17 cellular contexts compared by ENCODE assay signal in the genomic region with DNA sequence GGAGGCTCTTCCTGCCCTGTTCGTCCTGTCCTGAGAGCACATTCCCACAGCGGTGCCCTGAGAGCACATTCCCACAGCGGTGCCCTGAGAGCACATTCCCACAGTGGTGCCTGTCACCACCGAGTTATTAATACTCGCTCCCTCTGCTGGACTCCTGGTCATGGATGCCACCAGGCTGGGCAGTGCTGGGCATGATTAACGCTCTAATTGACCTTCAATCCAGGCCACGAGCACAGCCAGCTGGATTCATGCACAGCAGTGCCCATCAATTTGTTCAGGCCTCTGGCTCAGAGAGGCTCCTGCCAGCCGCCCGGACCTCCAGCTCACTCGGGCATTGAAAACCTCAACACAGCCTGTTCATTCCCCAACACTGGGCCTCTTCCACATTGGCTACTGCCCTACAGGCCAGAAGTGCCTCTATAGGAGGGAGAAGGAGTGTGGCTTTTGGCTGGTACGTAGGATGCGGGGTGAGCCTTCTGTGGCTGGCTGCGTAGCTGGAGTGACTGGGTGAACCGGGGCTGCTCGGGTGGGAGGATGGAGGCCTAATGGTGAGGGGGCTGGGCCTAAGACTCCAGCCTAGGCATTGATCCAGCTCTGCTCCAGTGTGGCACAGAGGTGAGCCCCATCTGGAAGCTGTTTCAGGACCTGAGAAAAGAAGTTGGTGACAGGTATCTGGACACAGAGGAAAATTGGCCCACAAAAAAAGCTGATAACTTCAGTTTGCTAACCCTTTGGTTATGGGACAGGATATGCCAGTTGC. TPM values are rescaled to one million over a fixed set of nuclear protein-coding genes. Genes with fewer than 3 reads are reported as not detected.
DNase-seq lines count a peak whose midpoint lies in the region; ATAC-seq and TF ChIP-seq lines count a peak whose summit lies in the region.
"Had no signal": no experiment of that assay in that cellular context is flagged by ENCODE, and none has a peak within 500 bp of the region (broad histone marks: within the 10 kb centered on the region; RNA-seq: fewer than 3 reads in every experiment).

No MANE protein-coding gene starts in this region.

- H3K4ac ChIP-seq in mesendoderm (ENCODE audit: low read depth, low read length), result no peak overlapping the region

- H4K8ac ChIP-seq in mesendoderm (ENCODE audit: low read depth, low read length), result no peak overlapping the region

- no peak overlapping the region for H2AK5ac ChIP-seq in mesendoderm (ENCODE audit: low read length)

- intact Hi-C loops in body of pancreas (cut with DNase I) (no loop called here), heart right ventricle (cut with DNase I) (no loop called here), sigmoid colon (cut with DNase I) (no loop called here)

- no peaks in the 10 kb centered on the region for H3K79me1 ChIP-seq in mesendoderm (ENCODE audit: low read length)

- H3K27me3 ChIP-seq in body of pancreas (no peaks in the 10 kb centered on the region), heart right ventricle (no peaks in the 10 kb centered on the region), mesendoderm (ENCODE audit: insufficient read depth, low read length, poor library complexity) (no peaks in the 10 kb centered on the region), skeletal muscle tissue (ENCODE audit: control insufficient read depth in 3 of 3, insufficient read depth in 3 of 3, low read length in 3 of 3) (no peaks in the 10 kb centered on the region), sigmoid colon (no peaks in the 10 kb centered on the region)
- H3K27me3 ChIP-seq: BE2C had no signal

- no peaks in the 10 kb centered on the region for H3K9me3 ChIP-seq in body of pancreas
- H3K9me3 ChIP-seq in heart right ventricle, result no peaks in the 10 kb centered on the region
- H3K9me3 ChIP-seq in skeletal muscle tissue (ENCODE audit: control insufficient read depth in 3 of 3, low read length in 3 of 3), result no peaks in the 10 kb centered on the region
- H3K9me3 ChIP-seq in sigmoid colon, result no peaks in the 10 kb centered on the region
- H3K9me3 ChIP-seq: BE2C had no signal

- H3K36me3 ChIP-seq in body of pancreas (replicated peaks in 1 of 2; ENCODE audit: insufficient read depth in 1 of 2, low read depth in 2 of 2), result no peaks in the 10 kb centered on the region
- peaks cover 0 to 28% (median 0%) of the 10 kb centered on the region in 9 donors for H3K36me3 ChIP-seq in heart right ventricle
- no peaks in the 10 kb centered on the region for H3K36me3 ChIP-seq in mesendoderm (ENCODE audit: control insufficient read depth, insufficient read depth, low read length)
- H3K36me3 ChIP-seq in skeletal muscle tissue (ENCODE audit: control insufficient read depth in 3 of 3, insufficient read depth in 3 of 3, low read length in 3 of 3), result peaks cover 38 to 43% (median 43%) of the 10 kb centered on the region in 3 donors
- H3K36me3 ChIP-seq in sigmoid colon, result peaks cover 0 to 51% (median 8%) of the 10 kb centered on the region in 4 donors
- H3K36me3 ChIP-seq: BE2C had no signal

- H4K5ac ChIP-seq in mesendoderm (ENCODE audit: low read length), result no peak overlapping the region

- H2BK15ac ChIP-seq in mesendoderm (replicated peaks; ENCODE audit: low read depth), result no peak overlapping the region

- H2BK5ac ChIP-seq in mesendoderm (ENCODE audit: low read length), result no peak overlapping the region

- H2BK120ac ChIP-seq in mesendoderm (ENCODE audit: low read depth, low read length), result no peak overlapping the region

- no peak for TF ChIP-seq EP300 in sigmoid colon (IDR thresholded peaks at IDR 0.05)

- H3K9ac ChIP-seq in mesendoderm (ENCODE audit: low read length), result no peak overlapping the region
- H3K9ac ChIP-seq in skeletal muscle tissue (ENCODE audit: low read depth in 1 of 3, low read length in 3 of 3), result peak overlapping the region; percentile 68 to 84 (median 69)

- H3K4me2 ChIP-seq in mesendoderm (ENCODE audit: low read length), result no peak overlapping the region
- H3K4me2 ChIP-seq: PC-9 had no signal

- H3K56ac ChIP-seq in mesendoderm (ENCODE audit: low read length), result peak overlapping the region; percentile 3

- TF ChIP-seq POLR2A in body of pancreas (IDR thresholded peaks at IDR 0.05) (no peak), sigmoid colon (IDR thresholded peaks at IDR 0.05) (no peak)

- no peak overlapping the region for H3K4me3 ChIP-seq in body of pancreas
- no peak overlapping the region for H3K4me3 ChIP-seq in heart right ventricle
- no peak overlapping the region for H3K4me3 ChIP-seq in mesendoderm (ENCODE audit: low read length)
- peak overlapping the region in 2 of 3 donors; percentile 10 to 29 for H3K4me3 ChIP-seq in skeletal muscle tissue (ENCODE audit: low read length in 3 of 3)
- H3K4me3 ChIP-seq in sigmoid colon, result no peak overlapping the region
- H3K4me3 ChIP-seq: PC-9 had no signal

- H3K79me2 ChIP-seq in mesendoderm (ENCODE audit: control insufficient read depth, insufficient read depth, low read length), result no peaks in the 10 kb centered on the region

- WGBS in body of pancreas, 2 donors, result 62 to 68% methylated on average over 13 to 15 of the region's 15 CpGs
- 45 to 54% methylated on average over 15 of the region's 15 CpGs for WGBS in heart right ventricle, 2 donors
- WGBS in mesendoderm (ENCODE audit: extremely low coverage, insufficient coverage, low lambda C conversion rate), result no CpG with 5 or more reads among the region's 15 CpGs
- WGBS in sigmoid colon, 2 donors, result 89 to 93% methylated on average over 15 of the region's 15 CpGs

- peak in 3 of 4 donors; percentile 40 to 53 (median 51) for DNase-seq in body of pancreas
- DNase-seq in heart right ventricle, result peak; percentile 55 to 60
- no peak for DNase-seq in mesendoderm
- no peak for DNase-seq in sigmoid colon
- DNase-seq in cerebellar cortex (ENCODE audit: low spot score), result no peak
- no peak for DNase-seq in LoVo (ENCODE audit: low spot score)
- DNase-seq: BE2C; CD4-positive, alpha-beta memory T cell; DND-41; GF-D8; KBM-7; NCI-H1105; NCI-H1694 treated with DMSO at 0.1 percent for 48 hours; NCI-H774; PC-9 had no signal

- ATAC-seq in body of pancreas (peak; percentile 57), heart right ventricle (peak; percentile 70 to 89 (median 84))

- TF ChIP-seq CTCF in body of pancreas (IDR thresholded peaks at IDR 0.05) (peak in 4 of 7 experiments; percentile 12 to 26 (median 14)), heart right ventricle (IDR thresholded peaks at IDR 0.05) (peak in 4 of 9 donors; percentile 9 to 29 (median 20)), sigmoid colon (IDR thresholded peaks at IDR 0.05) (no peak)

- H3K27ac ChIP-seq in body of pancreas (peak overlapping the region in 2 of 4 donors; percentile 56 to 65), heart right ventricle (peak overlapping the region; percentile 60 to 94 (median 86)), mesendoderm (ENCODE audit: low read depth, low read length) (no peak overlapping the region), skeletal muscle tissue (ENCODE audit: low read depth, low read length) (peak overlapping the region; percentile 88), sigmoid colon (no peak overlapping the region)
- H3K27ac ChIP-seq: PC-9 had no signal

- no peak overlapping the region for H3K18ac ChIP-seq in mesendoderm (ENCODE audit: low read length)

- H3K4me1 ChIP-seq in body of pancreas, result peaks cover 27% of the 10 kb centered on the region
- H3K4me1 ChIP-seq in heart right ventricle, result peaks cover 24 to 95% (median 72%) of the 10 kb centered on the region in 9 donors
- no peaks in the 10 kb centered on the region for H3K4me1 ChIP-seq in mesendoderm (ENCODE audit: control insufficient read depth, low read depth, low read length)
- H3K4me1 ChIP-seq in skeletal muscle tissue (ENCODE audit: control insufficient read depth in 3 of 3, insufficient read depth in 3 of 3, low read length in 3 of 3), result peaks cover 92 to 95% (median 94%) of the 10 kb centered on the region in 3 donors
- peaks cover 0 to 14% (median 3%) of the 10 kb centered on the region in 4 donors for H3K4me1 ChIP-seq in sigmoid colon
- H3K4me1 ChIP-seq: BE2C had no signal

- no peak overlapping the region for H3K23ac ChIP-seq in mesendoderm (ENCODE audit: low read length)

RNA-seq across cellular contexts. Expression of a gene that starts 9.3 kb away (rescaled TPM):
- total RNA-seq in body of pancreas (not detected), heart right ventricle (10 to 100 TPM; 15.9 to 55.7 (median 27.5) TPM), skeletal muscle tissue (13.6 TPM), sigmoid colon (10 to 100 TPM in 1 of 4 donors, 1 to 10 TPM in 3; 4.9 to 10.3 (median 6.4) TPM)
- polyA plus RNA-seq in heart right ventricle (10 to 100 TPM; 18.4 to 32.6 TPM), sigmoid colon (1 to 10 TPM in 1 of 3 donors, under 1 TPM in 2; 0.46 to 1.1 (median 0.60) TPM)
- 0.01 TPM for polyA plus RNA-seq in mesendoderm (2013, experiment 1 of 2)
- polyA plus RNA-seq in mesendoderm (2013, experiment 2 of 2), result 0.04 TPM
- total RNA-seq: CD4-positive, alpha-beta memory T cell; M059J; PC-9 had no signal
- polyA plus RNA-seq: CD4-positive, alpha-beta memory T cell had no signal

RNA-seq across cellular contexts. Expression of a gene that starts 25.9 kb away (rescaled TPM):
- total RNA-seq in body of pancreas, result 10 to 100 TPM in 1 of 2 donors, 1 to 10 TPM in 1; 4.0 to 17.6 TPM
- total RNA-seq in heart right ventricle, result 100 to 1,000 TPM; 222 to 328 (median 245) TPM
- 100 to 1,000 TPM; 200 to 598 TPM for polyA plus RNA-seq in heart right ventricle
- 90.1 TPM for polyA plus RNA-seq in mesendoderm (2013, experiment 1 of 2)
- 91.4 TPM for polyA plus RNA-seq in mesendoderm (2013, experiment 2 of 2)
- total RNA-seq in skeletal muscle tissue, result 26.1 TPM
- 10 to 100 TPM in 3 of 4 donors, 1 to 10 TPM in 1; 9.5 to 34.9 (median 28.7) TPM for total RNA-seq in sigmoid colon
- 10 to 100 TPM; 52.3 to 90.9 (median 56.3) TPM for polyA plus RNA-seq in sigmoid colon

RNA-seq across cellular contexts. Expression of a gene that starts 51.5 kb away (rescaled TPM):
- total RNA-seq in body of pancreas (10 to 100 TPM; 32.7 to 48.8 TPM), heart right ventricle (10 to 100 TPM; 18.5 to 32.1 (median 25.6) TPM), skeletal muscle tissue (21.9 TPM), sigmoid colon (10 to 100 TPM; 31.8 to 42.7 (median 38.8) TPM)
- polyA plus RNA-seq in heart right ventricle (10 to 100 TPM; 39.2 to 45.9 TPM), sigmoid colon (10 to 100 TPM; 17.6 to 71.6 (median 18.0) TPM)
- 23.7 TPM for polyA plus RNA-seq in mesendoderm (2013, experiment 1 of 2)
- polyA plus RNA-seq in mesendoderm (2013, experiment 2 of 2), result 22.2 TPM

Comparison
In these comparisons a context has a peak if more than half of its experiments do, and no peak if none do; other contexts are left out.
1. DNase-seq: peak in body of pancreas (3 of 4) and heart right ventricle (2 of 2); none in mesendoderm (single experiment), sigmoid colon (single experiment), cerebellar cortex (single experiment) and LoVo (single experiment).
2. H3K27ac ChIP-seq: peak in heart right ventricle (10 of 10) and skeletal muscle tissue (single experiment); none in mesendoderm (single experiment) and sigmoid colon (0 of 4).
3. H3K4me3 ChIP-seq: peak in skeletal muscle tissue (2 of 3); none in body of pancreas (0 of 2), heart right ventricle (0 of 10), mesendoderm (single experiment) and sigmoid colon (0 of 4).
4. CTCF ChIP-seq: peak in body of pancreas (4 of 7); none in sigmoid colon (0 of 4).
5. RNA of a gene that starts 9.3 kb away (total RNA-seq): 15.9 to 55.7 TPM in heart right ventricle, 13.6 TPM in skeletal muscle tissue (single experiment) and 4.9 to 10.3 TPM in sigmoid colon; not detected in body of pancreas; every median in the first group is over 4 times any median in the second.